12 cellular contexts compared by ENCODE assay signal in genomic region chr17:75511610-75512575, GRCh38. TPM values are rescaled to one million over a fixed set of nuclear protein-coding genes. Genes with fewer than 3 reads are reported as not detected.
DNase-seq lines count a peak whose midpoint lies in the region; ATAC-seq and TF ChIP-seq lines count a peak whose summit lies in the region.
"Had no signal": no experiment of that assay in that cellular context is flagged by ENCODE, and none has a peak within 500 bp of the region (broad histone marks: within the 10 kb centered on the region; RNA-seq: fewer than 3 reads in every experiment).

No MANE protein-coding gene starts in this region.

- H3K9me3 ChIP-seq in mucosa of descending colon (no peaks in the 10 kb centered on the region), upper lobe of right lung (no peaks in the 10 kb centered on the region)

- TF ChIP-seq CTCF in epithelial cell of proximal tubule (conservative IDR thresholded peaks at IDR 0.05; ENCODE audit: low read depth, low read length) (no peak), mucosa of descending colon (IDR thresholded peaks at IDR 0.05) (no peak), upper lobe of right lung (IDR thresholded peaks at IDR 0.05) (no peak)

- H3K4me1 Mint-ChIP-seq in stimulated activated naive CD8-positive, alpha-beta T cell treated with anti-CD3 and anti-CD28 coated beads, Interleukin-15, amount 100 ng/mL, for 72 hours, result peaks cover 11% of the 10 kb centered on the region
- H3K4me1 Mint-ChIP-seq in natural killer cell treated with Interleukin-12 subunit alpha and Interleukin-12 subunit beta and Interleukin-15 and Interleukin-18, amount 100 ng/mL, for 72 hours (ENCODE audit: low read depth in 2 of 2), result peaks cover 0 to under 1% of the 10 kb centered on the region in 2 donors

- H3K27me3 Mint-ChIP-seq in stimulated activated naive CD8-positive, alpha-beta T cell treated with anti-CD3 and anti-CD28 coated beads, Interleukin-15, amount 100 ng/mL, for 72 hours, result no peaks in the 10 kb centered on the region
- no peaks in the 10 kb centered on the region for H3K27me3 Mint-ChIP-seq in natural killer cell treated with Interleukin-12 subunit alpha and Interleukin-12 subunit beta and Interleukin-15 and Interleukin-18, amount 100 ng/mL, for 72 hours

- H3K4me3 Mint-ChIP-seq in stimulated activated naive CD8-positive, alpha-beta T cell treated with anti-CD3 and anti-CD28 coated beads, Interleukin-15, amount 100 ng/mL, for 72 hours, result no peak overlapping the region
- no peak overlapping the region for H3K4me3 Mint-ChIP-seq in natural killer cell treated with Interleukin-12 subunit alpha and Interleukin-12 subunit beta and Interleukin-15 and Interleukin-18, amount 100 ng/mL, for 72 hours
- H3K4me3 Mint-ChIP-seq: HFFc6 had no signal

- no peaks in the 10 kb centered on the region for H3K36me3 ChIP-seq in mucosa of descending colon (ENCODE audit: low read depth)
- H3K36me3 ChIP-seq in upper lobe of right lung, result peaks cover 5% of the 10 kb centered on the region

- peak overlapping the region; percentile 67 for H3K27ac ChIP-seq in upper lobe of right lung

- H3K36me3 Mint-ChIP-seq in natural killer cell treated with Interleukin-12 subunit alpha and Interleukin-12 subunit beta and Interleukin-15 and Interleukin-18, amount 100 ng/mL, for 72 hours, result no peaks in the 10 kb centered on the region
- H3K36me3 Mint-ChIP-seq: natural killer cell had no signal

- no peaks in the 10 kb centered on the region for H3K9me3 Mint-ChIP-seq in stimulated activated naive CD8-positive, alpha-beta T cell treated with anti-CD3 and anti-CD28 coated beads, Interleukin-15, amount 100 ng/mL, for 72 hours
- no peaks in the 10 kb centered on the region for H3K9me3 Mint-ChIP-seq in natural killer cell treated with Interleukin-12 subunit alpha and Interleukin-12 subunit beta and Interleukin-15 and Interleukin-18, amount 100 ng/mL, for 72 hours
- H3K9me3 Mint-ChIP-seq: HFFc6, natural killer cell had no signal

- H3K27ac Mint-ChIP-seq in stimulated activated naive CD8-positive, alpha-beta T cell treated with anti-CD3 and anti-CD28 coated beads, Interleukin-15, amount 100 ng/mL, for 72 hours, result peak overlapping the region in 1 of 2 donors; percentile 63
- H3K27ac Mint-ChIP-seq in natural killer cell treated with Interleukin-12 subunit alpha and Interleukin-12 subunit beta and Interleukin-15 and Interleukin-18, amount 100 ng/mL, for 72 hours, result no peak overlapping the region
- H3K27ac Mint-ChIP-seq: HFFc6, natural killer cell had no signal

- DNase-seq in NCI-H146 (lab: John Stamatoyannopoulos, UW) (peak; percentile 56), NCI-H146 treated with DMSO at 0.1 percent for 48 hours (lab: John Stamatoyannopoulos, UW; ENCODE audit: unreplicated experiment) (no peak), epithelial cell of proximal tubule (ENCODE audit: low read depth) (no peak), mucosa of descending colon (peak in 2 of 3 donors; percentile 51 to 55), upper lobe of right lung (peak; percentile 85), DMS 273 (lab: John Stamatoyannopoulos, UW; ENCODE audit: unreplicated experiment) (no peak)
- no peak for DNase-seq in stimulated activated naive CD8-positive, alpha-beta T cell treated with anti-CD3 and anti-CD28 coated beads, Interleukin-15, amount 100 ng/mL, for 72 hours
- no peak for DNase-seq in natural killer cell treated with Interleukin-12 subunit alpha and Interleukin-12 subunit beta and Interleukin-15 and Interleukin-18, amount 100 ng/mL, for 72 hours (ENCODE audit: low spot score)
- DNase-seq: HFFc6, natural killer cell, NCI-H2171, SW 1271 had no signal

- peak overlapping the region; percentile 7 for H3K4me3 ChIP-seq in epithelial cell of proximal tubule (ENCODE audit: low read depth, low read length)
- no peak overlapping the region for H3K4me3 ChIP-seq in mucosa of descending colon
- peak overlapping the region; percentile 87 for H3K4me3 ChIP-seq in upper lobe of right lung

- no peaks in the 10 kb centered on the region for H3K27me3 ChIP-seq in upper lobe of right lung

- ATAC-seq in mucosa of descending colon, result no peak
- peak; percentile 5 for ATAC-seq in upper lobe of right lung
- no peak for ATAC-seq in stimulated activated naive CD8-positive, alpha-beta T cell treated with anti-CD3 and anti-CD28 coated beads, Interleukin-15, amount 100 ng/mL, for 72 hours
- ATAC-seq in natural killer cell treated with Interleukin-12 subunit alpha and Interleukin-12 subunit beta and Interleukin-15 and Interleukin-18, amount 100 ng/mL, for 72 hours, result no peak
- ATAC-seq: natural killer cell had no signal

- intact Hi-C loops in mucosa of descending colon (cut with DNase I, micrococcal nuclease), result loop anchor here in 1 of 2 donors (10.0 kb wide), 1 partner anchor 87 kb away; no protein-coding TSS in a partner anchor
- intact Hi-C loops in upper lobe of right lung (cut with DNase I), result loop anchor here (10.0 kb wide), 1 partner anchor 87 kb away; no protein-coding TSS in a partner anchor

- H3K4me1 ChIP-seq in mucosa of descending colon (ENCODE audit: low read depth), result peaks cover 26% of the 10 kb centered on the region
- peaks cover 31% of the 10 kb centered on the region for H3K4me1 ChIP-seq in upper lobe of right lung

RNA-seq across cellular contexts. Expression of gene CASKIN2, which starts 3.4 kb away (rescaled TPM):
- total RNA-seq in epithelial cell of proximal tubule, result 9.5 and 12.2 TPM in 2 replicates
- total RNA-seq in mucosa of descending colon, result 10 to 100 TPM; 27.8 to 44.5 (median 33.8) TPM
- 101 TPM for total RNA-seq in upper lobe of right lung
- total RNA-seq in natural killer cell treated with Interleukin-12 subunit alpha and Interleukin-12 subunit beta and Interleukin-15 and Interleukin-18, amount 100 ng/mL, for 72 hours, result under 1 TPM; 0.33 to 0.98 TPM

RNA-seq across cellular contexts. Expression of gene TSEN54, which starts 4.4 kb away (rescaled TPM):
- total RNA-seq in epithelial cell of proximal tubule, result 24.0 and 41.7 TPM in 2 replicates
- total RNA-seq in mucosa of descending colon, result 10 to 100 TPM; 26.3 to 38.0 (median 28.7) TPM
- total RNA-seq in upper lobe of right lung, result 21.6 TPM
- 100 to 1,000 TPM in 1 of 2 donors, 10 to 100 TPM in 1; 37.5 to 106 TPM for total RNA-seq in natural killer cell treated with Interleukin-12 subunit alpha and Interleukin-12 subunit beta and Interleukin-15 and Interleukin-18, amount 100 ng/mL, for 72 hours

RNA-seq across cellular contexts. Expression of gene LLGL2, which starts 13.6 kb away (rescaled TPM):
- total RNA-seq in epithelial cell of proximal tubule (37.0 and 64.7 TPM in 2 replicates), mucosa of descending colon (100 to 1,000 TPM; 269 to 590 (median 405) TPM), upper lobe of right lung (133 TPM)
- 10 to 100 TPM; 21.4 to 34.1 TPM for total RNA-seq in natural killer cell treated with Interleukin-12 subunit alpha and Interleukin-12 subunit beta and Interleukin-15 and Interleukin-18, amount 100 ng/mL, for 72 hours

RNA-seq across cellular contexts. Expression of gene TMEM94, which starts 55.5 kb away (rescaled TPM):
- total RNA-seq in epithelial cell of proximal tubule, result 22.1 and 65.3 TPM in 2 replicates
- 100 to 1,000 TPM in 2 of 3 donors, 10 to 100 TPM in 1; 73.5 to 114 (median 108) TPM for total RNA-seq in mucosa of descending colon
- total RNA-seq in upper lobe of right lung, result 79.1 TPM
- 100 to 1,000 TPM in 1 of 2 donors, 10 to 100 TPM in 1; 69.9 to 106 TPM for total RNA-seq in natural killer cell treated with Interleukin-12 subunit alpha and Interleukin-12 subunit beta and Interleukin-15 and Interleukin-18, amount 100 ng/mL, for 72 hours

Comparison
In these comparisons a context has a peak if more than half of its experiments do, and no peak if none do; other contexts are left out.
1. DNase-seq: peak in NCI-H146 (single experiment), mucosa of descending colon (2 of 3) and upper lobe of right lung (single experiment); none in NCI-H146 treated with DMSO at 0.1 percent for 48 hours (single experiment), epithelial cell of proximal tubule (single experiment), DMS 273 (single experiment), stimulated activated naive CD8-positive, alpha-beta T cell treated with anti-CD3 and anti-CD28 coated beads, Interleukin-15, amount 100 ng/mL, for 72 hours (0 of 2) and natural killer cell treated with Interleukin-12 subunit alpha and Interleukin-12 subunit beta and Interleukin-15 and Interleukin-18, amount 100 ng/mL, for 72 hours (single experiment).